In the genomic region with DNA sequence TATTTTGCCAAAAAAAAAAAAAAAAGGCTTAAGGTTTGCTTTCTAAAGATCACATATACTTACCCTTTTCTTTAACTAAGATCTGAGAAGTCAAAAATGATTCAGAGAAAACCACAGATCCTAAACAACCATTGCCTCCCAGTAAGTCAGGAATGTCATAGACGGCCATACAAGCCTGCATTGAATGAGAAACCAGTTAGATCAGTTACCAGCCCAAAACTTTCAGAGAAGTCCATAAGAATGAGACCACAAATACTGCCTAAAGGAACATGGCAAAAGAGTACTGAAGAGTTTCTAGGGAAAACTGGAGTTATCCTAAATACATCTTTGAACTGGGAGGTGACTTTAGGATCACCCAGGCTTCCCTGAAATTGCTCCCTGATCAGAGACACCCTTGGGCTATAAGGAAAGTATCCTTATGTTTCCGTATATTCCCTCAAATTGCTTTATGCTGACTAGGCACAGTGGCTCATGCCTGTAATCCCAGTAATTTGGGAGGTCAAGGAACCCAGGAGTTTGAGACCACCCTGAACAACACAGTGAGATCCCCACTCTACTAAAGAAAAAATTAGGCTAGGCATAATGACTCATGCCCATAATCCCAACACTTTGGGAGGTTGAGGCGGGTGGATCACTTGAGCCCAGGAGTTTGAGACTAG, we compare ENCODE assay signal across 17 cellular contexts.
"Had no signal": no experiment of that assay in that cellular context is flagged by ENCODE, and none has a peak within 500 bp of the region (broad histone marks: within the 10 kb centered on the region; RNA-seq: fewer than 3 reads in every experiment).

No MANE protein-coding gene starts in this region.

- H3K9me3 ChIP-seq: body of pancreas, gastrocnemius medialis, heart right ventricle, lower lobe of right lung, uterus had no signal

- H3K4me1 ChIP-seq: uterus had no signal

- H3K9me3 Mint-ChIP-seq: activated B cell treated with CpG ODN at 0.5 μM for 24 hours; activated CD4-positive, alpha-beta T cell treated with anti-CD3 and anti-CD28 coated beads, Interleukin-2, amount 10 ng/mL, durations not matched to agents 24 days and 14 days; activated naive CD4-positive, alpha-beta T cell treated with anti-CD3 and anti-CD28 coated beads for 36 hours; activated T-helper 17 cell treated with anti-CD3 and anti-CD28 coated beads, Interleukin-2, amount 50 U/mL, for 72 hours; endodermal cell; naive thymus-derived CD4-positive, alpha-beta T cell had no signal

- ATAC-seq: activated T-helper 17 cell treated with anti-CD3 and anti-CD28 coated beads, Interleukin-2, amount 50 U/mL, for 72 hours; body of pancreas; esophagus mucosa; gastrocnemius medialis; heart right ventricle; lower lobe of right lung; naive thymus-derived CD4-positive, alpha-beta T cell had no signal

- H3K27me3 ChIP-seq: body of pancreas, gastrocnemius medialis, heart right ventricle, uterus had no signal

- H3K36me3 ChIP-seq: gastrocnemius medialis, uterus had no signal

- H3K4me3 ChIP-seq: body of pancreas, gastrocnemius medialis, heart right ventricle, lower lobe of right lung, skin epidermis, uterus had no signal

- H3K4me1 Mint-ChIP-seq: activated B cell treated with CpG ODN at 0.5 μM for 24 hours; activated CD4-positive, alpha-beta T cell treated with anti-CD3 and anti-CD28 coated beads, Interleukin-2, amount 10 ng/mL, durations not matched to agents 24 days and 14 days; activated T-helper 17 cell treated with anti-CD3 and anti-CD28 coated beads, Interleukin-2, amount 50 U/mL, for 72 hours; endodermal cell had no signal

- FAIRE-seq: TTC549 had no signal

- H3K27me3 Mint-ChIP-seq: activated B cell treated with CpG ODN at 0.5 μM for 24 hours; activated CD4-positive, alpha-beta T cell treated with anti-CD3 and anti-CD28 coated beads, Interleukin-2, amount 10 ng/mL, durations not matched to agents 24 days and 14 days; activated T-helper 17 cell treated with anti-CD3 and anti-CD28 coated beads, Interleukin-2, amount 50 U/mL, for 72 hours; naive thymus-derived CD4-positive, alpha-beta T cell had no signal

- H3K4me3 Mint-ChIP-seq: activated B cell treated with CpG ODN at 0.5 μM for 24 hours; activated CD4-positive, alpha-beta T cell treated with anti-CD3 and anti-CD28 coated beads, Interleukin-2, amount 10 ng/mL, durations not matched to agents 24 days and 14 days; activated naive CD4-positive, alpha-beta T cell treated with anti-CD3 and anti-CD28 coated beads for 36 hours; activated T-helper 17 cell treated with anti-CD3 and anti-CD28 coated beads, Interleukin-2, amount 50 U/mL, for 72 hours; endodermal cell; naive thymus-derived CD4-positive, alpha-beta T cell had no signal

- H3K27ac Mint-ChIP-seq: activated B cell treated with CpG ODN at 0.5 μM for 24 hours; activated CD4-positive, alpha-beta T cell treated with anti-CD3 and anti-CD28 coated beads, Interleukin-2, amount 10 ng/mL, durations not matched to agents 24 days and 14 days; activated naive CD4-positive, alpha-beta T cell treated with anti-CD3 and anti-CD28 coated beads for 36 hours; activated T-helper 17 cell treated with anti-CD3 and anti-CD28 coated beads, Interleukin-2, amount 50 U/mL, for 72 hours; endodermal cell; naive thymus-derived CD4-positive, alpha-beta T cell had no signal

- H3K27ac ChIP-seq: body of pancreas, gastrocnemius medialis, heart right ventricle, lower lobe of right lung, uterus had no signal

- DNase-seq: activated B cell treated with CpG ODN at 0.5 μM for 24 hours; activated CD4-positive, alpha-beta T cell treated with anti-CD3 and anti-CD28 coated beads, Interleukin-2, amount 10 ng/mL, durations not matched to agents 24 days and 14 days; activated CD8-positive, alpha-beta memory T cell treated with anti-CD3 and anti-CD28 coated beads for 24 hours; activated naive CD4-positive, alpha-beta T cell treated with anti-CD3 and anti-CD28 coated beads for 36 hours; body of pancreas; dermis blood vessel endothelial cell; endodermal cell; gastrocnemius medialis; heart right ventricle; lower lobe of right lung; naive thymus-derived CD4-positive, alpha-beta T cell; posterior cingulate gyrus; uterus had no signal
